8 cellular contexts compared by ENCODE assay signal in genomic region chr6:97282726-97283617, GRCh38. TPM values are rescaled to one million over a fixed set of nuclear protein-coding genes. Genes with fewer than 3 reads are reported as not detected.
A peak's percentile ranks its signal among the peaks of the same experiment; 100 is the strongest.
DNase-seq lines count a peak whose midpoint lies in the region; ATAC-seq and TF ChIP-seq lines count a peak whose summit lies in the region.

MMS22L (minus strand) TSS chr6:97283216; CDS start chr6:97282477, 739 bp downstream.

- H3K9me2 ChIP-seq in Loucy (replicated peaks; ENCODE audit: low read depth, low read length) = no peaks in the 10 kb centered on the region

- DNase-seq in ELR (ENCODE audit: low read depth) (peak; percentile 97), H7 (peak; percentile 84), RWPE2 (ENCODE audit: low spot score) (peak; percentile 91), fibroblast of the aortic adventitia (ENCODE audit: low read depth) (peak; percentile 96), nephron progenitor cell (peak; percentile 94)

- peaks cover 4% of the 10 kb centered on the region for H3K4me1 Mint-ChIP-seq in activated T-helper 17 cell treated with anti-CD3 and anti-CD28 coated beads, Interleukin-2, amount 50 U/mL, for 72 hours
- peaks cover 43% of the 10 kb centered on the region for H3K4me1 Mint-ChIP-seq in nephron progenitor cell
- peaks cover 28% of the 10 kb centered on the region for H3K4me1 Mint-ChIP-seq in stimulated activated naive CD8-positive, alpha-beta T cell treated with anti-CD3 and anti-CD28 coated beads, Interleukin-15, Interleukin-2, amounts not matched to agents 100 ng/mL and 50 ng/mL, for 24 hours (ENCODE audit: low read depth)

- peak within 1 kb of the TSS; percentile 89 for H3K27ac Mint-ChIP-seq in activated T-helper 17 cell treated with anti-CD3 and anti-CD28 coated beads, Interleukin-2, amount 50 U/mL, for 72 hours
- peak within 1 kb of the TSS; percentile 98 for H3K27ac Mint-ChIP-seq in nephron progenitor cell
- peak within 1 kb of the TSS; percentile 87 for H3K27ac Mint-ChIP-seq in stimulated activated naive CD8-positive, alpha-beta T cell treated with anti-CD3 and anti-CD28 coated beads, Interleukin-15, Interleukin-2, amounts not matched to agents 100 ng/mL and 50 ng/mL, for 24 hours

- H3F3A ChIP-seq in Loucy (ENCODE audit: low read depth) = no peaks in the 10 kb centered on the region

- H3K27me3 Mint-ChIP-seq in activated T-helper 17 cell treated with anti-CD3 and anti-CD28 coated beads, Interleukin-2, amount 50 U/mL, for 72 hours = no peaks in the 10 kb centered on the region
- H3K27me3 Mint-ChIP-seq in nephron progenitor cell (ENCODE audit: low read depth, poor library complexity) = peaks cover 7% of the 10 kb centered on the region
- H3K27me3 Mint-ChIP-seq in stimulated activated naive CD8-positive, alpha-beta T cell treated with anti-CD3 and anti-CD28 coated beads, Interleukin-15, Interleukin-2, amounts not matched to agents 100 ng/mL and 50 ng/mL, for 24 hours = no peaks in the 10 kb centered on the region

- H3K9me3 ChIP-seq in Loucy (ENCODE audit: insufficient read depth, low read depth, low read length) (no peaks in the 10 kb centered on the region), RWPE2 (ENCODE audit: severe bottlenecking) (no peaks in the 10 kb centered on the region)

- H3K36me3 ChIP-seq in H7 (replicated peaks; ENCODE audit: control insufficient read depth, insufficient read depth, low read length) = peaks cover under 1% of the 10 kb centered on the region
- peaks cover 6% of the 10 kb centered on the region; the same call in 1 of the 2 replicates for H3K36me3 ChIP-seq in Loucy (ENCODE audit: insufficient read depth, low read length)
- peaks cover 35% of the 10 kb centered on the region for H3K36me3 ChIP-seq in RWPE2 (ENCODE audit: low read depth)

- H3K4me2 ChIP-seq in Loucy (ENCODE audit: low read depth, low read length, poor library complexity, severe bottlenecking) = peak within 1 kb of the TSS; percentile 96

- peaks cover 50% of the 10 kb centered on the region for H3K79me2 ChIP-seq in Loucy (ENCODE audit: insufficient read depth, low read length)

- peaks cover 46% of the 10 kb centered on the region for H3K36me3 Mint-ChIP-seq in activated T-helper 17 cell treated with anti-CD3 and anti-CD28 coated beads, Interleukin-2, amount 50 U/mL, for 72 hours (ENCODE audit: low read depth)
- H3K36me3 Mint-ChIP-seq in nephron progenitor cell (ENCODE audit: low read depth) = peaks cover 27% of the 10 kb centered on the region
- H3K36me3 Mint-ChIP-seq in stimulated activated naive CD8-positive, alpha-beta T cell treated with anti-CD3 and anti-CD28 coated beads, Interleukin-15, Interleukin-2, amounts not matched to agents 100 ng/mL and 50 ng/mL, for 24 hours (ENCODE audit: low read depth) = peaks cover 31% of the 10 kb centered on the region

- no peak for TF ChIP-seq CTCF in Loucy (conservative IDR thresholded peaks at IDR 0.05; ENCODE audit: low read length)
- TF ChIP-seq CTCF in RWPE2 (IDR thresholded peaks at IDR 0.05; ENCODE audit: poor library complexity, severe bottlenecking) = no peak
- TF ChIP-seq CTCF in fibroblast of the aortic adventitia (IDR thresholded peaks at IDR 0.05; ENCODE audit: insufficient read depth, low read length) = no peak
- no peak for TF ChIP-seq CTCF in nephron progenitor cell (IDR thresholded peaks at IDR 0.05)

- peak within 1 kb of the TSS; percentile 94 for H3K4me3 Mint-ChIP-seq in activated T-helper 17 cell treated with anti-CD3 and anti-CD28 coated beads, Interleukin-2, amount 50 U/mL, for 72 hours
- peak within 1 kb of the TSS; percentile 98 for H3K4me3 Mint-ChIP-seq in nephron progenitor cell
- H3K4me3 Mint-ChIP-seq in stimulated activated naive CD8-positive, alpha-beta T cell treated with anti-CD3 and anti-CD28 coated beads, Interleukin-15, Interleukin-2, amounts not matched to agents 100 ng/mL and 50 ng/mL, for 24 hours = peak within 1 kb of the TSS; percentile 89

- H4K20me1 ChIP-seq in Loucy (ENCODE audit: insufficient read depth, low read length, poor library complexity, severe bottlenecking) = peaks cover 32% of the 10 kb centered on the region

- H3K4me3 ChIP-seq in H7 (ENCODE audit: insufficient read depth, low read depth, low read length) (peak within 1 kb of the TSS; percentile 91), Loucy (ENCODE audit: low read length, poor library complexity, severe bottlenecking) (peak within 1 kb of the TSS; percentile 92), RWPE2 (ENCODE audit: severe bottlenecking) (peak within 1 kb of the TSS; percentile 88), fibroblast of the aortic adventitia (ENCODE audit: low read depth, low read length) (peak within 1 kb of the TSS; percentile 87)

- no peaks in the 10 kb centered on the region for H3K27me3 ChIP-seq in H7 (ENCODE audit: control insufficient read depth, insufficient read depth, low read length)
- no peaks in the 10 kb centered on the region for H3K27me3 ChIP-seq in Loucy (ENCODE audit: insufficient read depth, low read length, poor library complexity, severe bottlenecking)
- H3K27me3 ChIP-seq in RWPE2 (ENCODE audit: insufficient read depth, poor library complexity, severe bottlenecking) = no peaks in the 10 kb centered on the region

- peak within 1 kb of the TSS; percentile 94 for H3K9ac ChIP-seq in Loucy (ENCODE audit: low read depth, low read length, poor library complexity, severe bottlenecking)

- H3K27ac ChIP-seq in RWPE2 (ENCODE audit: poor library complexity, severe bottlenecking) = peak within 1 kb of the TSS; percentile 40

- no peaks in the 10 kb centered on the region for H3K9me3 Mint-ChIP-seq in activated T-helper 17 cell treated with anti-CD3 and anti-CD28 coated beads, Interleukin-2, amount 50 U/mL, for 72 hours
- no peaks in the 10 kb centered on the region for H3K9me3 Mint-ChIP-seq in nephron progenitor cell
- H3K9me3 Mint-ChIP-seq in stimulated activated naive CD8-positive, alpha-beta T cell treated with anti-CD3 and anti-CD28 coated beads, Interleukin-15, Interleukin-2, amounts not matched to agents 100 ng/mL and 50 ng/mL, for 24 hours = no peaks in the 10 kb centered on the region

- peaks cover 27% of the 10 kb centered on the region for H3K4me1 ChIP-seq in Loucy (ENCODE audit: insufficient read depth, low read length, poor library complexity, severe bottlenecking)
- peaks cover 18% of the 10 kb centered on the region for H3K4me1 ChIP-seq in RWPE2 (ENCODE audit: insufficient read depth, poor library complexity, severe bottlenecking)

- H2AFZ ChIP-seq in Loucy (ENCODE audit: low read length) = peak within 1 kb of the TSS; percentile 98

- ATAC-seq in RWPE2 (ENCODE audit: low read depth) = peak; percentile 93
- peak; percentile 97 for ATAC-seq in activated T-helper 17 cell treated with anti-CD3 and anti-CD28 coated beads, Interleukin-2, amount 50 U/mL, for 72 hours (replicated peaks)

RNA-seq across cellular contexts. Expression of gene MMS22L, which starts in this region (rescaled TPM):
- total RNA-seq in H7 (2014; rRNA removed; shearing (Covaris generic)) = 17.1 and 18.0 TPM in 2 replicates
- 10 to 100 TPM; 40.9 to 62.0 TPM for total RNA-seq in activated T-helper 17 cell treated with anti-CD3 and anti-CD28 coated beads, Interleukin-2, amount 50 U/mL, for 72 hours
- 11.4 and 48.2 TPM in 2 replicates for total RNA-seq in fibroblast of the aortic adventitia (ENCODE audit: low replicate concordance)

Comparison
In these comparisons a context has a peak if more than half of its experiments do, and no peak if none do; other contexts are left out.
1. Peak in every context shown above with its lines: DNase-seq, ATAC-seq, H3K4me3 ChIP-seq and H3K27ac ChIP-seq.